In the genomic region with DNA sequence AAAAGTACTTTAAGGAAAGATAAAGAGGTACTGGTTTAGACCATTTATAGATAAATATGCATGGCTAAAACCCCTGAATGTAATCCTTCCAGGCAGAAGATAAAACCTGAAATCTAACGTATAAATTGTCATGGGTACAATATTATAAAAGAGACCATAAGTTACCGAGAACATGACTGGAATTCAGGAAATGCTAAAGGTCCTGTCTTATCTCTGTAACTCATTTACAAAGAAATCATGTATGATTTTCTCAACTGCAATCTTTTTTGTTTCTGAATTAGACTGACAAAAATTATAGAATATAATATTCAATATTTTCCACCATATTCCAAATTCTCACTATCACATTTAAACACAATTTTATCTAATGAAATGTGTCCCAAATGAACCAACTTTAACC, we compare ENCODE assay signal across 20 cellular contexts. TPM values are rescaled to one million over a fixed set of nuclear protein-coding genes. Genes with fewer than 3 reads are reported as not detected.
DNase-seq lines count a peak whose midpoint lies in the region; ATAC-seq, FAIRE-seq and TF ChIP-seq lines count a peak whose summit lies in the region.
"Had no signal": no experiment of that assay in that cellular context is flagged by ENCODE, and none has a peak within 500 bp of the region (broad histone marks: within the 10 kb centered on the region; RNA-seq: fewer than 3 reads in every experiment).

No MANE protein-coding gene starts in this region.

- no peaks in the 10 kb centered on the region for H3K9me3 Mint-ChIP-seq in activated CD4-positive, alpha-beta T cell treated with anti-CD3 and anti-CD28 coated beads, Interleukin-2, amount 10 ng/mL, durations not matched to agents 7 days and 5 days

- FAIRE-seq in A549 (lab: Jason Lieb, UNC) (peak; percentile 87), RCC 7860 (lab: Jason Lieb, UNC) (peak; percentile 26)
- FAIRE-seq: A204.1 had no signal

- no peak overlapping the region for H3K27ac Mint-ChIP-seq in activated CD4-positive, alpha-beta T cell treated with anti-CD3 and anti-CD28 coated beads, Interleukin-2, amount 10 ng/mL, durations not matched to agents 7 days and 5 days

- no peak overlapping the region for H3K4me3 Mint-ChIP-seq in activated CD4-positive, alpha-beta T cell treated with anti-CD3 and anti-CD28 coated beads, Interleukin-2, amount 10 ng/mL, durations not matched to agents 7 days and 5 days
- H3K4me3 Mint-ChIP-seq: H9 had no signal

- no peak for ATAC-seq in A549
- peak; percentile 84 for ATAC-seq in mucosa of descending colon
- ATAC-seq: PC-3 had no signal

- intact Hi-C loops in mucosa of descending colon (cut with DNase I, micrococcal nuclease): no loop called here
- intact Hi-C loops in thyroid gland (cut with DNase I): no loop called here

- TF ChIP-seq CTCF in A549 (IDR thresholded peaks at IDR 0.05) (no peak), hepatocyte (IDR thresholded peaks at IDR 0.05; ENCODE audit: poor library complexity) (no peak), mucosa of descending colon (IDR thresholded peaks at IDR 0.05) (no peak), thyroid gland (IDR thresholded peaks at IDR 0.05) (no peak)

- H3K36me3 ChIP-seq in hepatocyte (replicated peaks; ENCODE audit: insufficient read depth, low read depth) (no peaks in the 10 kb centered on the region), mucosa of descending colon (ENCODE audit: low read depth) (no peaks in the 10 kb centered on the region), thyroid gland (no peaks in the 10 kb centered on the region)
- H3K36me3 ChIP-seq: SJSA1 had no signal

- H3K27me3 Mint-ChIP-seq in activated CD4-positive, alpha-beta T cell treated with anti-CD3 and anti-CD28 coated beads, Interleukin-2, amount 10 ng/mL, durations not matched to agents 7 days and 5 days: no peaks in the 10 kb centered on the region

- CTCF ChIA-PET in A549 (lab: Yijun Ruan, JAX): interaction anchor here (1.1 to 20.6 kb wide), 8 partner anchors 9 to 201 kb away, joined by 3 to 186 read pairs (median 14); partner anchors contain the start of genes KANSL1 and STH
- CTCF ChIA-PET in activated CD4-positive, alpha-beta T cell treated with anti-CD3 and anti-CD28 coated beads, Interleukin-2, amount 10 ng/mL, durations not matched to agents 7 days and 5 days (lab: Charles Lee): interaction anchor here (1.5 to 4.5 kb wide), 2 partner anchors 10 kb away, joined by 7 to 28 read pairs; partner anchors contain the start of gene KANSL1

- no peaks in the 10 kb centered on the region for H3K9me2 ChIP-seq in hepatocyte (replicated peaks; ENCODE audit: insufficient read depth)

- H3K36me3 Mint-ChIP-seq in activated CD4-positive, alpha-beta T cell treated with anti-CD3 and anti-CD28 coated beads, Interleukin-2, amount 10 ng/mL, durations not matched to agents 7 days and 5 days (ENCODE audit: low read depth): peaks cover 29% of the 10 kb centered on the region

- H3K4me3 ChIP-seq in A549 (no peak overlapping the region), hepatocyte (no peak overlapping the region), mucosa of descending colon (no peak overlapping the region), thyroid gland (replicated peaks in 1 of 3) (no peak overlapping the region)
- H3K4me3 ChIP-seq: SJSA1 had no signal

- peaks cover 11% of the 10 kb centered on the region for H3K9me3 ChIP-seq in A549
- no peaks in the 10 kb centered on the region for H3K9me3 ChIP-seq in hepatocyte (ENCODE audit: low read depth)
- H3K9me3 ChIP-seq in mucosa of descending colon: no peaks in the 10 kb centered on the region
- H3K9me3 ChIP-seq in thyroid gland: no peaks in the 10 kb centered on the region
- H3K9me3 ChIP-seq: SJSA1 had no signal

- no peak for TF ChIP-seq POLR2A in A549 (IDR thresholded peaks at IDR 0.05; ENCODE audit: low read length)
- no peak for TF ChIP-seq POLR2A in thyroid gland (IDR thresholded peaks at IDR 0.05)

- DNase-seq in A549 (ENCODE audit: low read depth in 1 of 2, low spot score in 1 of 2) (no peak), RCC 7860 (ENCODE audit: low spot score) (no peak), hepatocyte (ENCODE audit: low spot score) (no peak), mucosa of descending colon (no peak), NCI-H146 treated with DMSO at 0.1 percent for 48 hours (lab: John Stamatoyannopoulos, UW; ENCODE audit: unreplicated experiment) (no peak), SKM-1 (lab: John Stamatoyannopoulos, UW; ENCODE audit: unreplicated experiment) (no peak), thyroid gland (no peak)
- no peak for DNase-seq in activated CD4-positive, alpha-beta T cell treated with anti-CD3 and anti-CD28 coated beads, Interleukin-2, amount 10 ng/mL, durations not matched to agents 7 days and 5 days
- DNase-seq: COR-L47, H9, KBM-7, NCI-H1417 treated with DMSO at 0.1 percent for 48 hours, NCI-H2029, NCI-H510A, NCI-H774, PC-3 had no signal

- TF ChIP-seq RAD21 in A549 (conservative IDR thresholded peaks at IDR 0.05 in 1 of 2, IDR thresholded peaks at IDR 0.05 in 1 of 2): no peak

- peaks cover 23% of the 10 kb centered on the region for H3K4me1 Mint-ChIP-seq in activated CD4-positive, alpha-beta T cell treated with anti-CD3 and anti-CD28 coated beads, Interleukin-2, amount 10 ng/mL, durations not matched to agents 7 days and 5 days

- H3K4me2 ChIP-seq in A549 (peak overlapping the region; percentile 29), hepatocyte (peak overlapping the region; percentile 66)

- 51% methylated on average over 2 of the region's 2 CpGs for WGBS in A549 (ENCODE audit: missing lambda C conversion rate)
- 36% methylated on average over 2 of the region's 2 CpGs for WGBS in hepatocyte (ENCODE audit: low lambda C conversion rate, missing lambda C conversion rate)
- 88 to 91% methylated on average over 2 of the region's 2 CpGs for WGBS in thyroid gland, 2 donors

- H3K79me2 ChIP-seq in hepatocyte: peaks cover 97% of the 10 kb centered on the region

- POLR2A ChIA-PET in A549 (lab: Yijun Ruan, JAX): interaction anchor here (1.4 kb wide), 1 partner anchor 10 kb away, joined by 4 read pairs; the partner anchor contains the start of gene KANSL1
- POLR2A ChIA-PET in activated CD4-positive, alpha-beta T cell treated with anti-CD3 and anti-CD28 coated beads, Interleukin-2, amount 10 ng/mL, durations not matched to agents 7 days and 5 days (lab: Charles Lee): no interaction called here

- H2AFZ ChIP-seq in hepatocyte: no peak overlapping the region

- H3K4me1 ChIP-seq in A549 (peaks cover 34% of the 10 kb centered on the region), hepatocyte (ENCODE audit: insufficient read depth) (peaks cover 24% of the 10 kb centered on the region), mucosa of descending colon (ENCODE audit: low read depth) (peaks cover 27% of the 10 kb centered on the region), thyroid gland (peaks cover 0 to 7% of the 10 kb centered on the region in 2 donors)

- peaks cover 16% of the 10 kb centered on the region for H4K20me1 ChIP-seq in hepatocyte (ENCODE audit: insufficient read depth, poor library complexity, severe bottlenecking)

- TF ChIP-seq EP300 in A549 (IDR thresholded peaks at IDR 0.05): no peak

- no peaks in the 10 kb centered on the region for H3K27me3 ChIP-seq in hepatocyte
- no peaks in the 10 kb centered on the region for H3K27me3 ChIP-seq in thyroid gland
- H3K27me3 ChIP-seq: SJSA1 had no signal

- H3K27ac ChIP-seq in A549 (0 out of 6 replicates have a peak overlapping the region, but pooled peaks of 1 of the 2 experiments have one; percentile 26), hepatocyte (peak overlapping the region; percentile 70), thyroid gland (no peak overlapping the region)
- H3K27ac ChIP-seq: C4-2B, HL-60, SJSA1 had no signal

TF ChIP-seq in A549, 52 proteins besides CTCF, POLR2A, EP300 and RAD21:
- no peak for TF ChIP-seq ZC3H11A (IDR thresholded peaks at IDR 0.05)
- TF ChIP-seq MAZ (IDR thresholded peaks at IDR 0.05; ENCODE audit: borderline replicate concordance, low read depth, low read length): no peak
- TF ChIP-seq ESRRA (IDR thresholded peaks at IDR 0.05; ENCODE audit: borderline replicate concordance, low read length): no peak
- no peak for TF ChIP-seq SMC3 (IDR thresholded peaks at IDR 0.05)
- TF ChIP-seq POLR2AphosphoS2 (conservative IDR thresholded peaks at IDR 0.05; ENCODE audit: low read length): no peak
- no peak for TF ChIP-seq FOSB (CRISPR knock-in tag; IDR thresholded peaks at IDR 0.05)
- no peak for TF ChIP-seq SREBF2 (IDR thresholded peaks at IDR 0.05)
- TF ChIP-seq JUN (IDR thresholded peaks at IDR 0.05): no peak
- no peak for TF ChIP-seq ATOH8 (CRISPR knock-in tag; IDR thresholded peaks at IDR 0.05; ENCODE audit: low read depth)
- no peak for TF ChIP-seq HDAC2 (IDR thresholded peaks at IDR 0.05)
- TF ChIP-seq NPAS2 (CRISPR knock-in tag; IDR thresholded peaks at IDR 0.05; ENCODE audit: borderline replicate concordance): no peak
- TF ChIP-seq ZNF302 (CRISPR knock-in tag; IDR thresholded peaks at IDR 0.05): no peak
TF ChIP-seq in A549: peak in this region for 0.

RNA-seq across cellular contexts. Expression of gene KANSL1, which starts 9.3 kb away (rescaled TPM):
- polyA plus RNA-seq in A549 (2011; rRNA removed) (27.9 and 52.4 TPM in 2 replicates), A549 (2017; fragmentation: RNase III; extraction: RNeasy Plus Mini Kit Qiagen cat#74134 plus additional on column Dnase treatment) (21.4 to 26.0 TPM (median 22.6 TPM) in 3 replicates), hepatocyte (32.6 and 37.3 TPM in 2 replicates)
- 8.6 and 10.8 TPM in 2 replicates for polyA plus RNA-seq in A549 (2012; cell fraction: cytosol; rRNA removed)
- 28.6 and 58.2 TPM in 2 replicates for polyA plus RNA-seq in A549 (2012; cell fraction: nucleus; rRNA removed)
- 164 and 170 TPM in 2 replicates for polyA minus RNA-seq in A549 (2011; rRNA and poly(A)+ RNA removed)
- total RNA-seq in hepatocyte (68.2 and 84.3 TPM in 2 replicates), mucosa of descending colon (100 to 1,000 TPM in 1 of 3 donors, 10 to 100 TPM in 2; 80.2 to 107 (median 88.8) TPM), thyroid gland (100 to 1,000 TPM in 3 of 4 donors, 10 to 100 TPM in 1; 90.7 to 209 (median 124) TPM)
- total RNA-seq in activated CD4-positive, alpha-beta T cell treated with anti-CD3 and anti-CD28 coated beads, Interleukin-2, amount 10 ng/mL, durations not matched to agents 7 days and 5 days: 10 to 100 TPM; 85.7 to 97.7 TPM
